Comparison of ENCODE assay signal across 25 cellular contexts in genomic region chr14:36829547-36829946, GRCh38.
"Had no signal": no experiment of that assay in that cellular context is flagged by ENCODE, and none has a peak within 500 bp of the region (broad histone marks: within the 10 kb centered on the region; RNA-seq: fewer than 3 reads in every experiment).

No MANE protein-coding gene starts in this region.

- H3K4me1 Mint-ChIP-seq: activated B cell treated with CpG ODN at 0.5 μM for 24 hours; activated CD4-positive, alpha-beta T cell treated with anti-CD3 and anti-CD28 coated beads, Interleukin-2, amount 10 ng/mL, durations not matched to agents 7 days and 5 days; activated naive CD4-positive, alpha-beta T cell treated with anti-CD3 and anti-CD28 coated beads, Interleukin-2, amount 10 ng/mL, durations not matched to agents 7 days and 5 days; activated naive CD8-positive, alpha-beta T cell treated with anti-CD3 and anti-CD28 coated beads for 36 hours had no signal

- FAIRE-seq: colon had no signal

- H3K36me3 ChIP-seq: MG63 had no signal

- H3K27me3 ChIP-seq: MG63 had no signal

- H3K27me3 Mint-ChIP-seq: activated B cell treated with CpG ODN at 0.5 μM for 24 hours; activated CD4-positive, alpha-beta memory T cell treated with anti-CD3 and anti-CD28 coated beads for 36 hours; activated CD4-positive, alpha-beta T cell treated with anti-CD3 and anti-CD28 coated beads, Interleukin-2, amount 10 ng/mL, durations not matched to agents 7 days and 5 days; activated naive CD4-positive, alpha-beta T cell treated with anti-CD3 and anti-CD28 coated beads, Interleukin-2, amount 10 ng/mL, durations not matched to agents 7 days and 5 days had no signal

- H3K4me3 Mint-ChIP-seq: activated B cell treated with CpG ODN at 0.5 μM for 24 hours; activated CD4-positive, alpha-beta memory T cell treated with anti-CD3 and anti-CD28 coated beads for 36 hours; activated CD4-positive, alpha-beta T cell treated with anti-CD3 and anti-CD28 coated beads, Interleukin-2, amount 10 ng/mL, durations not matched to agents 7 days and 5 days; activated naive CD4-positive, alpha-beta T cell treated with anti-CD3 and anti-CD28 coated beads, Interleukin-2, amount 10 ng/mL, durations not matched to agents 7 days and 5 days; activated naive CD8-positive, alpha-beta T cell treated with anti-CD3 and anti-CD28 coated beads for 36 hours; activated T-cell treated with anti-CD3 and anti-CD28 coated beads, Interleukin-2, amount 50 U/mL, for 72 hours; T-helper 1 cell treated with Interleukin-12 subunit alpha and Interleukin-12 subunit beta and Interleukin-4 antibody, amounts not matched to agents 30 μg/mL and 1 μg/mL, for 36 hours had no signal

- H3K9me3 ChIP-seq: MG63 had no signal

- DNase-seq: activated B cell treated with CpG ODN at 0.5 μM for 24 hours; activated CD4-positive, alpha-beta memory T cell treated with anti-CD3 and anti-CD28 coated beads for 36 hours; activated CD4-positive, alpha-beta T cell treated with anti-CD3 and anti-CD28 coated beads for 1 hour; activated CD4-positive, alpha-beta T cell treated with anti-CD3 and anti-CD28 coated beads, Interleukin-2, amount 10 ng/mL, durations not matched to agents 7 days and 5 days; activated CD8-positive, alpha-beta memory T cell treated with anti-CD3 and anti-CD28 coated beads for 24 hours; activated gamma-delta T cell treated with Interleukin-2 at 50 U/mL for 16 hours; activated naive CD4-positive, alpha-beta T cell treated with anti-CD3 and anti-CD28 coated beads, Interleukin-2, amount 10 ng/mL, durations not matched to agents 7 days and 5 days; activated naive CD8-positive, alpha-beta T cell treated with anti-CD3 and anti-CD28 coated beads for 36 hours; activated T-cell treated with anti-CD3 and anti-CD28 coated beads, Interleukin-2, amount 50 U/mL, for 72 hours; anterior cingulate cortex; cerebellar nuclear complex; MG63; MV-4-11; NCI-H1092 treated with DMSO at 0.1 percent for 48 hours; NCI-H1417 treated with DMSO at 0.1 percent for 48 hours; NCI-H1694; NCI-H2081; NCI-H2227 treated with DMSO at 0.1 percent for 48 hours; NCI-H69; PC-9; SHP77 treated with DMSO at 0.1 percent for 48 hours had no signal

- H3K36me3 Mint-ChIP-seq: activated CD4-positive, alpha-beta memory T cell treated with anti-CD3 and anti-CD28 coated beads for 36 hours; activated naive CD4-positive, alpha-beta T cell treated with anti-CD3 and anti-CD28 coated beads, Interleukin-2, amount 10 ng/mL, durations not matched to agents 7 days and 5 days; activated naive CD8-positive, alpha-beta T cell treated with anti-CD3 and anti-CD28 coated beads for 36 hours had no signal

- H3K4me3 ChIP-seq: MG63, PC-9 had no signal

- H3K27ac Mint-ChIP-seq: activated B cell treated with CpG ODN at 0.5 μM for 24 hours; activated CD4-positive, alpha-beta memory T cell treated with anti-CD3 and anti-CD28 coated beads for 36 hours; activated CD4-positive, alpha-beta T cell treated with anti-CD3 and anti-CD28 coated beads, Interleukin-2, amount 10 ng/mL, durations not matched to agents 7 days and 5 days; activated naive CD4-positive, alpha-beta T cell treated with anti-CD3 and anti-CD28 coated beads, Interleukin-2, amount 10 ng/mL, durations not matched to agents 7 days and 5 days; activated naive CD8-positive, alpha-beta T cell treated with anti-CD3 and anti-CD28 coated beads for 36 hours; activated T-cell treated with anti-CD3 and anti-CD28 coated beads, Interleukin-2, amount 50 U/mL, for 72 hours; activated T-helper 2 cell treated with anti-CD3 and anti-CD28 coated beads, Interferon-gamma antibody, Interleukin-2, Interleukin-4, amounts not matched to agents 10 μg/mL and 5 μg/mL and 100 μg/mL, durations not matched to agents 14 hours and 24 hours and 36 hours; T-helper 1 cell treated with Interleukin-12 subunit alpha and Interleukin-12 subunit beta and Interleukin-4 antibody, amounts not matched to agents 30 μg/mL and 1 μg/mL, for 36 hours had no signal

- H3K9me3 Mint-ChIP-seq: activated CD4-positive, alpha-beta T cell treated with anti-CD3 and anti-CD28 coated beads, Interleukin-2, amount 10 ng/mL, durations not matched to agents 7 days and 5 days; activated naive CD4-positive, alpha-beta T cell treated with anti-CD3 and anti-CD28 coated beads, Interleukin-2, amount 10 ng/mL, durations not matched to agents 7 days and 5 days; activated naive CD8-positive, alpha-beta T cell treated with anti-CD3 and anti-CD28 coated beads for 36 hours; activated T-helper 2 cell treated with anti-CD3 and anti-CD28 coated beads, Interferon-gamma antibody, Interleukin-2, Interleukin-4, amounts not matched to agents 10 μg/mL and 5 μg/mL and 100 μg/mL, durations not matched to agents 14 hours and 24 hours and 36 hours had no signal

- H3K27ac ChIP-seq: KMS-11, PC-9 had no signal

- ATAC-seq: activated T-cell treated with anti-CD3 and anti-CD28 coated beads, Interleukin-2, amount 50 U/mL, for 72 hours had no signal
